Comparison of ENCODE assay signal across 8 cellular contexts in genomic region chr1:164673584-164674214, GRCh38.
DNase-seq lines count a peak whose midpoint lies in the region; ATAC-seq and TF ChIP-seq lines count a peak whose summit lies in the region.
"Had no signal": no experiment of that assay in that cellular context is flagged by ENCODE, and none has a peak within 500 bp of the region (broad histone marks: within the 10 kb centered on the region; RNA-seq: fewer than 3 reads in every experiment).

No MANE protein-coding gene starts in this region.

- H3K36me3 ChIP-seq in colonic mucosa (no peaks in the 10 kb centered on the region), trophoblast cell (ENCODE audit: control insufficient read depth in 1 of 2, insufficient read depth in 2 of 2, low read length in 2 of 2) (peaks cover 0 to 2% of the 10 kb centered on the region in 2 experiments)
- H3K36me3 ChIP-seq: neutrophil had no signal

- no peak overlapping the region for H2BK120ac ChIP-seq in trophoblast cell (ENCODE audit: insufficient read depth, low read length, poor library complexity)

- no peak overlapping the region for H4K91ac ChIP-seq in trophoblast cell (ENCODE audit: low read depth, low read length)

- H3K4me2 ChIP-seq in trophoblast cell (ENCODE audit: low read length), result no peak overlapping the region

- H2BK5ac ChIP-seq in trophoblast cell (ENCODE audit: low read depth, low read length, poor library complexity), result no peak overlapping the region

- no peak overlapping the region for H2AK5ac ChIP-seq in trophoblast cell (ENCODE audit: low read length)

- H3K4ac ChIP-seq in trophoblast cell (ENCODE audit: low read depth, low read length), result no peak overlapping the region

- H3K4me3 ChIP-seq in LNCaP clone FGC (ENCODE audit: low read depth, low read length) (no peak overlapping the region), colonic mucosa (no peak overlapping the region), trophoblast cell (ENCODE audit: low read depth, low read length) (no peak overlapping the region)

- no peak overlapping the region for H4K12ac ChIP-seq in trophoblast cell (ENCODE audit: low read depth, low read length)

- WGBS in trophoblast cell (ENCODE audit: extremely low coverage, insufficient coverage, insufficient read length), result no CpG with 5 or more reads among the region's 14 CpGs

- H3K4me1 ChIP-seq in colonic mucosa, result no peaks in the 10 kb centered on the region
- peaks cover 12 to 19% of the 10 kb centered on the region in 2 experiments for H3K4me1 ChIP-seq in trophoblast cell (ENCODE audit: control insufficient read depth in 1 of 2, insufficient read depth in 2 of 2, low read length in 2 of 2)

- H3K14ac ChIP-seq in trophoblast cell (ENCODE audit: low read length), result no peak overlapping the region

- intact Hi-C loops in colonic mucosa (cut with DNase I), result no loop called here

- no peak overlapping the region for H3K23ac ChIP-seq in trophoblast cell (ENCODE audit: low read length)

- DNase-seq in LNCaP clone FGC (ENCODE audit: low read depth), result no peak
- DNase-seq in colonic mucosa, result no peak
- DNase-seq in trophoblast cell, result peak; percentile 58 to 86
- DNase-seq in NCI-H2081 (lab: John Stamatoyannopoulos, UW), result no peak
- DNase-seq in LoVo (ENCODE audit: low spot score), result no peak

- peaks cover 3% of the 10 kb centered on the region for H3K79me2 ChIP-seq in trophoblast cell (ENCODE audit: control insufficient read depth, insufficient read depth, low read length, poor library complexity)

- no peaks in the 10 kb centered on the region for H3K27me3 ChIP-seq in colonic mucosa
- no peaks in the 10 kb centered on the region for H3K27me3 ChIP-seq in trophoblast cell (ENCODE audit: insufficient read depth, low read length)
- H3K27me3 ChIP-seq: neutrophil had no signal

- H2AFZ ChIP-seq in trophoblast cell (ENCODE audit: insufficient read depth, low read length, poor library complexity), result no peak overlapping the region

- ATAC-seq in GM21737 (IDR thresholded peaks at IDR 0.05; ENCODE audit: unreplicated experiment), result no peak

- H3K27ac ChIP-seq in colonic mucosa (no peak overlapping the region), trophoblast cell (ENCODE audit: low read depth, low read length) (no peak overlapping the region)
- H3K27ac ChIP-seq: neutrophil had no signal

- TF ChIP-seq CTCF in GM12872 (IDR thresholded peaks at IDR 0.05; ENCODE audit: insufficient read depth, low read depth, low read length), result peak; percentile 63
- TF ChIP-seq CTCF in LNCaP clone FGC (IDR thresholded peaks at IDR 0.05; ENCODE audit: control insufficient read depth, extremely low read depth, insufficient read depth), result peak; percentile 39
- TF ChIP-seq CTCF in colonic mucosa (IDR thresholded peaks at IDR 0.05), result peak; percentile 12

- H3K79me1 ChIP-seq in trophoblast cell (ENCODE audit: low read length), result peaks cover 4% of the 10 kb centered on the region

- H3K9me3 ChIP-seq in colonic mucosa (no peaks in the 10 kb centered on the region), trophoblast cell (ENCODE audit: insufficient read depth, low read depth, low read length) (no peaks in the 10 kb centered on the region)
- H3K9me3 ChIP-seq: neutrophil had no signal

- H3K9ac ChIP-seq in colonic mucosa (ENCODE audit: low read depth in 2 of 2, low read length in 2 of 2) (no peak overlapping the region), trophoblast cell (ENCODE audit: low read length) (no peak overlapping the region)

- no peak overlapping the region for H4K8ac ChIP-seq in trophoblast cell (ENCODE audit: low read depth, low read length)

- no peak overlapping the region for H3K18ac ChIP-seq in trophoblast cell (ENCODE audit: low read length)

- no peak overlapping the region for H2BK12ac ChIP-seq in trophoblast cell (ENCODE audit: low read length)

Comparison
In these comparisons a context has a peak if more than half of its experiments do, and no peak if none do; other contexts are left out.
1. CTCF ChIP-seq: peak in every context shown above with its lines; median percentile 63 in GM12872; 39 in LNCaP clone FGC; 12 in colonic mucosa.
2. DNase-seq: peak in trophoblast cell (2 of 2); none in LNCaP clone FGC (single experiment), colonic mucosa (single experiment), NCI-H2081 (0 of 2) and LoVo (single experiment).